In genomic region chr14:92644601-92645515, GRCh38 we compare ENCODE assay signal across 17 cellular contexts.
DNase-seq lines count a peak whose midpoint lies in the region; ATAC-seq, FAIRE-seq and TF ChIP-seq lines count a peak whose summit lies in the region.
"Had no signal": no experiment of that assay in that cellular context is flagged by ENCODE, and none has a peak within 500 bp of the region (broad histone marks: within the 10 kb centered on the region; RNA-seq: fewer than 3 reads in every experiment).

No MANE protein-coding gene starts in this region.

- peaks cover 9 to 31% (median 18%) of the 10 kb centered on the region in 3 donors for H3K36me3 ChIP-seq in tibial artery

- no peaks in the 10 kb centered on the region for H3K27me3 ChIP-seq in tibial artery

- peak overlapping the region; percentile 15 to 97 for H3K27ac ChIP-seq in tibial artery
- H3K27ac ChIP-seq: A549 had no signal

- peaks cover 3 to 45% (median 25%) of the 10 kb centered on the region in 4 donors for H3K4me1 ChIP-seq in tibial artery
- H3K4me1 ChIP-seq: A549 had no signal

- ATAC-seq in activated naive CD8-positive, alpha-beta T cell treated with anti-CD3 and anti-CD28 coated beads, Interleukin-2, amount 50 U/mL, for 24 hours, result no peak
- ATAC-seq in left ventricle myocardium superior, result peak; percentile 84
- ATAC-seq: A549; sciatic nerve; stimulated activated naive B cell treated with anti-CD40 and anti-IgM and Interleukin-4, amounts not matched to agents 10 μg/mL and 1 μg/mL and 100 μg/mL, for 72 hours had no signal

- no peak for TF ChIP-seq CTCF in tibial artery (IDR thresholded peaks at IDR 0.05)

- no peak overlapping the region for H3K4me3 ChIP-seq in tibial artery
- H3K4me3 ChIP-seq: A549 had no signal

- FAIRE-seq in RCC 7860 (lab: Jason Lieb, UNC), result no peak
- FAIRE-seq: A549, bronchial epithelial cell had no signal

- DNase-seq in activated naive CD8-positive, alpha-beta T cell treated with anti-CD3 and anti-CD28 coated beads, Interleukin-2, amount 50 U/mL, for 24 hours, result no peak
- DNase-seq in RCC 7860 (ENCODE audit: low spot score) (peak; percentile 9), left ventricle myocardium superior (no peak), tibial artery (no peak), DMS153 treated with DMSO at 0.1 percent for 48 hours (lab: John Stamatoyannopoulos, UW; ENCODE audit: unreplicated experiment) (no peak), mucosa of gallbladder (ENCODE audit: low spot score) (no peak), SW 1271 (lab: John Stamatoyannopoulos, UW) (no peak)
- DNase-seq: activated effector memory CD4-positive, alpha-beta T cell treated with anti-CD3 and anti-CD28 coated beads, Interleukin-2, amount 50 U/mL, for 16 hours; endodermal cell; NCI-H187 treated with DMSO at 0.1 percent for 48 hours; NCI-H510A treated with DMSO at 0.1 percent for 48 hours; stimulated activated naive B cell treated with anti-CD40 and anti-IgM and Interleukin-4, amounts not matched to agents 10 μg/mL and 1 μg/mL and 100 μg/mL, for 72 hours had no signal

- H3K36me3 Mint-ChIP-seq in activated naive CD8-positive, alpha-beta T cell, result peaks cover 9% of the 10 kb centered on the region
- peaks cover 43% of the 10 kb centered on the region for H3K36me3 Mint-ChIP-seq in activated naive CD8-positive, alpha-beta T cell treated with anti-CD3 and anti-CD28 coated beads, Interleukin-2, amount 50 U/mL, for 24 hours (ENCODE audit: low read depth)

- H3K9me3 ChIP-seq in tibial artery, result peaks cover 0 to 6% (median 0%) of the 10 kb centered on the region in 3 donors

- H3K4me1 Mint-ChIP-seq in activated naive CD8-positive, alpha-beta T cell (ENCODE audit: low read depth), result peaks cover 47% of the 10 kb centered on the region
- peaks cover 49% of the 10 kb centered on the region for H3K4me1 Mint-ChIP-seq in activated naive CD8-positive, alpha-beta T cell treated with anti-CD3 and anti-CD28 coated beads, Interleukin-2, amount 50 U/mL, for 24 hours
- H3K4me1 Mint-ChIP-seq: endodermal cell had no signal

- peak overlapping the region; percentile 22 for H3K27ac Mint-ChIP-seq in activated naive CD8-positive, alpha-beta T cell
- H3K27ac Mint-ChIP-seq in activated naive CD8-positive, alpha-beta T cell treated with anti-CD3 and anti-CD28 coated beads, Interleukin-2, amount 50 U/mL, for 24 hours, result no peak overlapping the region
- H3K27ac Mint-ChIP-seq: endodermal cell; stimulated activated naive B cell treated with anti-CD40 and anti-IgM and Interleukin-4, amounts not matched to agents 10 μg/mL and 1 μg/mL and 100 μg/mL, for 72 hours had no signal

- H3K9me3 Mint-ChIP-seq in activated naive CD8-positive, alpha-beta T cell (ENCODE audit: low read depth), result no peaks in the 10 kb centered on the region
- no peaks in the 10 kb centered on the region for H3K9me3 Mint-ChIP-seq in activated naive CD8-positive, alpha-beta T cell treated with anti-CD3 and anti-CD28 coated beads, Interleukin-2, amount 50 U/mL, for 24 hours

- intact Hi-C loops in left ventricle myocardium superior (cut with micrococcal nuclease), result no loop called here
- intact Hi-C loops in tibial artery (cut with DNase I; ENCODE audit: low total_unique reads), result loop anchor here (5.0 to 10.0 kb wide), 2 partner anchors 557 to 1140 kb away; partner anchors contain the start of gene PRIMA1

- no peaks in the 10 kb centered on the region for H3K27me3 Mint-ChIP-seq in activated naive CD8-positive, alpha-beta T cell
- no peaks in the 10 kb centered on the region for H3K27me3 Mint-ChIP-seq in activated naive CD8-positive, alpha-beta T cell treated with anti-CD3 and anti-CD28 coated beads, Interleukin-2, amount 50 U/mL, for 24 hours
- H3K27me3 Mint-ChIP-seq: stimulated activated naive B cell treated with anti-CD40 and anti-IgM and Interleukin-4, amounts not matched to agents 10 μg/mL and 1 μg/mL and 100 μg/mL, for 72 hours had no signal

- no peak overlapping the region for H3K4me3 Mint-ChIP-seq in activated naive CD8-positive, alpha-beta T cell
- no peak overlapping the region for H3K4me3 Mint-ChIP-seq in activated naive CD8-positive, alpha-beta T cell treated with anti-CD3 and anti-CD28 coated beads, Interleukin-2, amount 50 U/mL, for 24 hours
- H3K4me3 Mint-ChIP-seq: endodermal cell; nephron; stimulated activated naive B cell treated with anti-CD40 and anti-IgM and Interleukin-4, amounts not matched to agents 10 μg/mL and 1 μg/mL and 100 μg/mL, for 72 hours had no signal
